Comparison of ENCODE assay signal across 1 cellular context in the genomic region with DNA sequence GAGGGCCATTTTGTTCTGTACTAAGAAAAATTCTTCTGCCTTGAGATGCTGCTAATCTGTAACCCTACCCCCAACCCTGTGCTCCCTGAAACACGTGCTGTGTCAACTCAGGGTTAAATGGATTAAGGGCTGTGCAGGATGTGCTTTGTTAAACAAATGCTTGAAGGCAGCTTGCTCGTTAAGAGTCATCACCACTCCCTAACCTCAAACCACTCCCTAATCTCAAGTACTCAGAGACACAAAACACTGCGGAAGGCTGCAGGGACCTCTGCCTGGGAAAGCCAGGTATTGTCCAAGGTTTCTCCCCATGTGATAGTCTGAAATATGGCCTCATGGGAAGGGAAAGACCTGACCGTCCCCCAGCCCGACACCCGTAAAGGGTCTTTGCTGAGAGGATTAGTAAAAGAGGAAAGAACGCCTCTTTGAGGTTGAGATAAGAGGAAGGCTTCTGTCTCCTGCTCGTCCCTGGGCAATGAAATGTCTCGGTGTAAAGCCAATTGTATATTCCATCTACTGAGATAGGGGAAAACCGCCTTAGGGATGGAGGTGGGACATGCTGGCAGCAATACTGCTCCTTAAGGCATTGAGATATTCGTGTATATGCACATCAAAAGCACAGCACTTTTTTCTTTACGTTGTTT.
TF ChIP-seq lines count a peak whose summit lies in the region.
"Not testable (repeated sequence)": the region's sequence is repeated elsewhere in the genome, so short reads cannot be mapped to it uniquely, and the experiment has no call there.

No MANE protein-coding gene starts in this region.

TF ChIP-seq in K562, 482 proteins besides CTCF, POLR2A, EP300 and RAD21:
- 0 out of 2 replicates have a peak, but pooled peaks have one; percentile 19 for TF ChIP-seq LEF1 (IDR thresholded peaks at IDR 0.05)
- TF ChIP-seq ETV1 (tag; conservative IDR thresholded peaks at IDR 0.05; ENCODE audit: low read depth) = 0 out of 2 replicates have a peak, but pooled peaks have one; percentile 67
- TF ChIP-seq, protein P1, sequence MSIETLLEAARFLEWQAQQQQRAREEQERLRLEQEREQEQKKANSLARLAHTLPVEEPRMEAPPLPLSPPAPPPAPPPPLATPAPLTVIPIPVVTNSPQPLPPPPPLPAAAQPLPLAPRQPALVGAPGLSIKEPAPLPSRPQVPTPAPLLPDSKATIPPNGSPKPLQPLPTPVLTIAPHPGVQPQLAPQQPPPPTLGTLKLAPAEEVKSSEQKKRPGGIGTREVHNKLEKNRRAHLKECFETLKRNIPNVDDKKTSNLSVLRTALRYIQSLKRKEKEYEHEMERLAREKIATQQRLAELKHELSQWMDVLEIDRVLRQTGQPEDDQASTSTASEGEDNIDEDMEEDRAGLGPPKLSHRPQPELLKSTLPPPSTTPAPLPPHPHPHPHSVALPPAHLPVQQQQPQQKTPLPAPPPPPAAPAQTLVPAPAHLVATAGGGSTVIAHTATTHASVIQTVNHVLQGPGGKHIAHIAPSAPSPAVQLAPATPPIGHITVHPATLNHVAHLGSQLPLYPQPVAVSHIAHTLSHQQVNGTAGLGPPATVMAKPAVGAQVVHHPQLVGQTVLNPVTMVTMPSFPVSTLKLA (conservative IDR thresholded peaks at IDR 0.05) = peak; percentile 70 to 86
- TF ChIP-seq MYC (IDR thresholded peaks at IDR 0.05; ENCODE audit: low read depth, low read length) = peak; percentile 23; the same call in 1 of the 2 replicates
- not testable (repeated sequence) for TF ChIP-seq MYC (CRISPR knock-in tag; IDR thresholded peaks at IDR 0.05; ENCODE audit: borderline replicate concordance, low read depth); NR2C2 (CRISPR knock-in tag; IDR thresholded peaks at IDR 0.05); JUND (tag; IDR thresholded peaks at IDR 0.05; ENCODE audit: borderline replicate concordance, low read depth, low read length)
- peak in 1 of 2 experiments; percentile 22; a peak in 1 of 4 replicates for TF ChIP-seq RCOR1 (IDR thresholded peaks at IDR 0.05; ENCODE audit: borderline replicate concordance in 1 of 2, low read depth in 2 of 2, low read length in 2 of 2)
- peak; percentile 66 for TF ChIP-seq CBFA2T3 (IDR thresholded peaks at IDR 0.05)
- TF ChIP-seq, protein P2, sequence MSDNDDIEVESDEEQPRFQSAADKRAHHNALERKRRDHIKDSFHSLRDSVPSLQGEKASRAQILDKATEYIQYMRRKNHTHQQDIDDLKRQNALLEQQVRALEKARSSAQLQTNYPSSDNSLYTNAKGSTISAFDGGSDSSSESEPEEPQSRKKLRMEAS (CRISPR knock-in tag; IDR thresholded peaks at IDR 0.05) = peak; percentile 58; the same call in 1 of the 2 replicates
- TF ChIP-seq CBFA2T2 (conservative IDR thresholded peaks at IDR 0.05) = peak; percentile 29; the same call in 1 of the 2 replicates
- TF ChIP-seq HDAC1 (IDR thresholded peaks at IDR 0.05) = 0 out of 4 replicates have a peak, but pooled peaks of 1 of the 2 experiments have one; percentile 24
- TF ChIP-seq FOSL1 (tag; conservative IDR thresholded peaks at IDR 0.05) = 0 out of 2 replicates have a peak, but pooled peaks have one; percentile 22
- TF ChIP-seq KDM1A (IDR thresholded peaks at IDR 0.05) = peak; percentile 83
- TF ChIP-seq, protein P3, sequence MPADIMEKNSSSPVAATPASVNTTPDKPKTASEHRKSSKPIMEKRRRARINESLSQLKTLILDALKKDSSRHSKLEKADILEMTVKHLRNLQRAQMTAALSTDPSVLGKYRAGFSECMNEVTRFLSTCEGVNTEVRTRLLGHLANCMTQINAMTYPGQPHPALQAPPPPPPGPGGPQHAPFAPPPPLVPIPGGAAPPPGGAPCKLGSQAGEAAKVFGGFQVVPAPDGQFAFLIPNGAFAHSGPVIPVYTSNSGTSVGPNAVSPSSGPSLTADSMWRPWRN (IDR thresholded peaks at IDR 0.05; ENCODE audit: low read depth) = peak; percentile 81
- 0 out of 2 replicates have a peak, but pooled peaks have one; percentile 39 for TF ChIP-seq RNF2 (IDR thresholded peaks at IDR 0.05)
- TF ChIP-seq SOX6 (IDR thresholded peaks at IDR 0.05) = peak; percentile 63; the same call in 1 of the 2 replicates
- TF ChIP-seq L3MBTL2 (IDR thresholded peaks at IDR 0.05) = peak; percentile 62; the same call in 1 of the 2 replicates
- TF ChIP-seq NR2C2 (tag; IDR thresholded peaks at IDR 0.05) = 0 out of 2 replicates have a peak, but pooled peaks have one; percentile 27
- peak in 1 of 2 experiments; percentile 36 for TF ChIP-seq NCOA2 (IDR thresholded peaks at IDR 0.05; ENCODE audit: partially characterized antibody in 2 of 2)
- TF ChIP-seq, protein P4, sequence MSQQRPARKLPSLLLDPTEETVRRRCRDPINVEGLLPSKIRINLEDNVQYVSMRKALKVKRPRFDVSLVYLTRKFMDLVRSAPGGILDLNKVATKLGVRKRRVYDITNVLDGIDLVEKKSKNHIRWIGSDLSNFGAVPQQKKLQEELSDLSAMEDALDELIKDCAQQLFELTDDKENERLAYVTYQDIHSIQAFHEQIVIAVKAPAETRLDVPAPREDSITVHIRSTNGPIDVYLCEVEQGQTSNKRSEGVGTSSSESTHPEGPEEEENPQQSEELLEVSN (IDR thresholded peaks at IDR 0.05; ENCODE audit: borderline replicate concordance in 1 of 2, extremely low read depth in 1 of 2, insufficient read depth in 1 of 2, insufficient read length in 1 of 2, low read depth in 1 of 2, low read length in 1 of 2, poor library complexity in 1 of 2, severe bottlenecking in 1 of 2) = peak in 1 of 2 experiments; percentile 10
- 0 out of 2 replicates have a peak, but pooled peaks have one; percentile 3 for TF ChIP-seq RAD51 (IDR thresholded peaks at IDR 0.05; ENCODE audit: borderline replicate concordance, low read depth)
- TF ChIP-seq BHLHE40 (IDR thresholded peaks at IDR 0.05; ENCODE audit: low read length) = peak; percentile 82
- peak; percentile 51; the same call in 1 of the 2 replicates for TF ChIP-seq TCF3 (CRISPR knock-in tag; IDR thresholded peaks at IDR 0.05)
- TF ChIP-seq, protein P5, sequence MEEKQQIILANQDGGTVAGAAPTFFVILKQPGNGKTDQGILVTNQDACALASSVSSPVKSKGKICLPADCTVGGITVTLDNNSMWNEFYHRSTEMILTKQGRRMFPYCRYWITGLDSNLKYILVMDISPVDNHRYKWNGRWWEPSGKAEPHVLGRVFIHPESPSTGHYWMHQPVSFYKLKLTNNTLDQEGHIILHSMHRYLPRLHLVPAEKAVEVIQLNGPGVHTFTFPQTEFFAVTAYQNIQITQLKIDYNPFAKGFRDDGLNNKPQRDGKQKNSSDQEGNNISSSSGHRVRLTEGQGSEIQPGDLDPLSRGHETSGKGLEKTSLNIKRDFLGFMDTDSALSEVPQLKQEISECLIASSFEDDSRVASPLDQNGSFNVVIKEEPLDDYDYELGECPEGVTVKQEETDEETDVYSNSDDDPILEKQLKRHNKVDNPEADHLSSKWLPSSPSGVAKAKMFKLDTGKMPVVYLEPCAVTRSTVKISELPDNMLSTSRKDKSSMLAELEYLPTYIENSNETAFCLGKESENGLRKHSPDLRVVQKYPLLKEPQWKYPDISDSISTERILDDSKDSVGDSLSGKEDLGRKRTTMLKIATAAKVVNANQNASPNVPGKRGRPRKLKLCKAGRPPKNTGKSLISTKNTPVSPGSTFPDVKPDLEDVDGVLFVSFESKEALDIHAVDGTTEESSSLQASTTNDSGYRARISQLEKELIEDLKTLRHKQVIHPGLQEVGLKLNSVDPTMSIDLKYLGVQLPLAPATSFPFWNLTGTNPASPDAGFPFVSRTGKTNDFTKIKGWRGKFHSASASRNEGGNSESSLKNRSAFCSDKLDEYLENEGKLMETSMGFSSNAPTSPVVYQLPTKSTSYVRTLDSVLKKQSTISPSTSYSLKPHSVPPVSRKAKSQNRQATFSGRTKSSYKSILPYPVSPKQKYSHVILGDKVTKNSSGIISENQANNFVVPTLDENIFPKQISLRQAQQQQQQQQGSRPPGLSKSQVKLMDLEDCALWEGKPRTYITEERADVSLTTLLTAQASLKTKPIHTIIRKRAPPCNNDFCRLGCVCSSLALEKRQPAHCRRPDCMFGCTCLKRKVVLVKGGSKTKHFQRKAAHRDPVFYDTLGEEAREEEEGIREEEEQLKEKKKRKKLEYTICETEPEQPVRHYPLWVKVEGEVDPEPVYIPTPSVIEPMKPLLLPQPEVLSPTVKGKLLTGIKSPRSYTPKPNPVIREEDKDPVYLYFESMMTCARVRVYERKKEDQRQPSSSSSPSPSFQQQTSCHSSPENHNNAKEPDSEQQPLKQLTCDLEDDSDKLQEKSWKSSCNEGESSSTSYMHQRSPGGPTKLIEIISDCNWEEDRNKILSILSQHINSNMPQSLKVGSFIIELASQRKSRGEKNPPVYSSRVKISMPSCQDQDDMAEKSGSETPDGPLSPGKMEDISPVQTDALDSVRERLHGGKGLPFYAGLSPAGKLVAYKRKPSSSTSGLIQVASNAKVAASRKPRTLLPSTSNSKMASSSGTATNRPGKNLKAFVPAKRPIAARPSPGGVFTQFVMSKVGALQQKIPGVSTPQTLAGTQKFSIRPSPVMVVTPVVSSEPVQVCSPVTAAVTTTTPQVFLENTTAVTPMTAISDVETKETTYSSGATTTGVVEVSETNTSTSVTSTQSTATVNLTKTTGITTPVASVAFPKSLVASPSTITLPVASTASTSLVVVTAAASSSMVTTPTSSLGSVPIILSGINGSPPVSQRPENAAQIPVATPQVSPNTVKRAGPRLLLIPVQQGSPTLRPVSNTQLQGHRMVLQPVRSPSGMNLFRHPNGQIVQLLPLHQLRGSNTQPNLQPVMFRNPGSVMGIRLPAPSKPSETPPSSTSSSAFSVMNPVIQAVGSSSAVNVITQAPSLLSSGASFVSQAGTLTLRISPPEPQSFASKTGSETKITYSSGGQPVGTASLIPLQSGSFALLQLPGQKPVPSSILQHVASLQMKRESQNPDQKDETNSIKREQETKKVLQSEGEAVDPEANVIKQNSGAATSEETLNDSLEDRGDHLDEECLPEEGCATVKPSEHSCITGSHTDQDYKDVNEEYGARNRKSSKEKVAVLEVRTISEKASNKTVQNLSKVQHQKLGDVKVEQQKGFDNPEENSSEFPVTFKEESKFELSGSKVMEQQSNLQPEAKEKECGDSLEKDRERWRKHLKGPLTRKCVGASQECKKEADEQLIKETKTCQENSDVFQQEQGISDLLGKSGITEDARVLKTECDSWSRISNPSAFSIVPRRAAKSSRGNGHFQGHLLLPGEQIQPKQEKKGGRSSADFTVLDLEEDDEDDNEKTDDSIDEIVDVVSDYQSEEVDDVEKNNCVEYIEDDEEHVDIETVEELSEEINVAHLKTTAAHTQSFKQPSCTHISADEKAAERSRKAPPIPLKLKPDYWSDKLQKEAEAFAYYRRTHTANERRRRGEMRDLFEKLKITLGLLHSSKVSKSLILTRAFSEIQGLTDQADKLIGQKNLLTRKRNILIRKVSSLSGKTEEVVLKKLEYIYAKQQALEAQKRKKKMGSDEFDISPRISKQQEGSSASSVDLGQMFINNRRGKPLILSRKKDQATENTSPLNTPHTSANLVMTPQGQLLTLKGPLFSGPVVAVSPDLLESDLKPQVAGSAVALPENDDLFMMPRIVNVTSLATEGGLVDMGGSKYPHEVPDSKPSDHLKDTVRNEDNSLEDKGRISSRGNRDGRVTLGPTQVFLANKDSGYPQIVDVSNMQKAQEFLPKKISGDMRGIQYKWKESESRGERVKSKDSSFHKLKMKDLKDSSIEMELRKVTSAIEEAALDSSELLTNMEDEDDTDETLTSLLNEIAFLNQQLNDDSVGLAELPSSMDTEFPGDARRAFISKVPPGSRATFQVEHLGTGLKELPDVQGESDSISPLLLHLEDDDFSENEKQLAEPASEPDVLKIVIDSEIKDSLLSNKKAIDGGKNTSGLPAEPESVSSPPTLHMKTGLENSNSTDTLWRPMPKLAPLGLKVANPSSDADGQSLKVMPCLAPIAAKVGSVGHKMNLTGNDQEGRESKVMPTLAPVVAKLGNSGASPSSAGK (IDR thresholded peaks at IDR 0.05) = peak; percentile 40
- TF ChIP-seq JUND (IDR thresholded peaks at IDR 0.05; ENCODE audit: borderline replicate concordance, low read depth, low read length) = 0 out of 2 replicates have a peak, but pooled peaks have one; percentile 3
- peak; percentile 31; the same call in 1 of the 2 replicates for TF ChIP-seq NCOR1 (IDR thresholded peaks at IDR 0.05)
- TF ChIP-seq, protein P6, sequence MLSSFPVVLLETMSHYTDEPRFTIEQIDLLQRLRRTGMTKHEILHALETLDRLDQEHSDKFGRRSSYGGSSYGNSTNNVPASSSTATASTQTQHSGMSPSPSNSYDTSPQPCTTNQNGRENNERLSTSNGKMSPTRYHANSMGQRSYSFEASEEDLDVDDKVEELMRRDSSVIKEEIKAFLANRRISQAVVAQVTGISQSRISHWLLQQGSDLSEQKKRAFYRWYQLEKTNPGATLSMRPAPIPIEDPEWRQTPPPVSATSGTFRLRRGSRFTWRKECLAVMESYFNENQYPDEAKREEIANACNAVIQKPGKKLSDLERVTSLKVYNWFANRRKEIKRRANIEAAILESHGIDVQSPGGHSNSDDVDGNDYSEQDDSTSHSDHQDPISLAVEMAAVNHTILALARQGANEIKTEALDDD (IDR thresholded peaks at IDR 0.05) = peak; percentile 95
